In genomic region chr3:47610572-47610971, GRCh38 we compare ENCODE assay signal across 19 cellular contexts. TPM values are rescaled to one million over a fixed set of nuclear protein-coding genes. Genes with fewer than 3 reads are reported as not detected.
DNase-seq lines count a peak whose midpoint lies in the region; ATAC-seq and TF ChIP-seq lines count a peak whose summit lies in the region.
"Had no signal": no experiment of that assay in that cellular context is flagged by ENCODE, and none has a peak within 500 bp of the region (broad histone marks: within the 10 kb centered on the region; RNA-seq: fewer than 3 reads in every experiment).

No MANE protein-coding gene starts in this region.

- no peaks in the 10 kb centered on the region for H3K4me1 Mint-ChIP-seq in activated T-cell treated with anti-CD3 and anti-CD28 coated beads, Interleukin-2, amount 50 U/mL, for 72 hours (ENCODE audit: low read depth)
- H3K4me1 Mint-ChIP-seq in T-helper 17 cell, result peaks cover 4% of the 10 kb centered on the region

- H3K4me3 Mint-ChIP-seq in activated T-cell treated with anti-CD3 and anti-CD28 coated beads, Interleukin-2, amount 50 U/mL, for 72 hours, result no peak overlapping the region
- H3K4me3 Mint-ChIP-seq in T-helper 17 cell, result no peak overlapping the region
- H3K4me3 Mint-ChIP-seq: CD8-positive, alpha-beta T cell had no signal

- 32 to 42% (median 33%) methylated on average over 4 of the region's 4 CpGs for WGBS in psoas muscle, 3 donors

- ATAC-seq in activated T-cell treated with anti-CD3 and anti-CD28 coated beads, Interleukin-2, amount 50 U/mL, for 72 hours (replicated peaks in 1 of 2), result no peak
- ATAC-seq in T-helper 17 cell (no peak), psoas muscle (peak; percentile 54 to 84 (median 76)), HG03439 (IDR thresholded peaks at IDR 0.05; ENCODE audit: unreplicated experiment) (no peak)
- ATAC-seq: CD8-positive, alpha-beta T cell; HCT116 had no signal

- no peaks in the 10 kb centered on the region for H3K9me3 Mint-ChIP-seq in activated T-cell treated with anti-CD3 and anti-CD28 coated beads, Interleukin-2, amount 50 U/mL, for 72 hours
- H3K9me3 Mint-ChIP-seq: CD8-positive, alpha-beta T cell had no signal

- no peaks in the 10 kb centered on the region for H3K27me3 Mint-ChIP-seq in activated T-cell treated with anti-CD3 and anti-CD28 coated beads, Interleukin-2, amount 50 U/mL, for 72 hours (ENCODE audit: low read depth)
- H3K27me3 Mint-ChIP-seq in T-helper 17 cell, result no peaks in the 10 kb centered on the region

- intact Hi-C loops in dorsolateral prefrontal cortex (cut with DNase I), result no loop called here
- intact Hi-C loops in psoas muscle (cut with DNase I), result loop anchor here in 1 of 2 donors (5.0 kb wide), 1 partner anchor 37 kb away; no protein-coding TSS in a partner anchor

- peaks cover 35% of the 10 kb centered on the region for H3K4me1 ChIP-seq in psoas muscle

- H3K27me3 ChIP-seq in dorsolateral prefrontal cortex, result no peaks in the 10 kb centered on the region
- no peaks in the 10 kb centered on the region for H3K27me3 ChIP-seq in psoas muscle (ENCODE audit: insufficient read depth in 3 of 3, low read length in 2 of 3)

- peaks cover 12 to 31% of the 10 kb centered on the region in 2 donors for H3K36me3 Mint-ChIP-seq in activated T-cell treated with anti-CD3 and anti-CD28 coated beads, Interleukin-2, amount 50 U/mL, for 72 hours (ENCODE audit: insufficient read depth in 2 of 2)
- H3K36me3 Mint-ChIP-seq in T-helper 17 cell (ENCODE audit: low read depth), result peaks cover 10% of the 10 kb centered on the region

- TF ChIP-seq CTCF in dorsolateral prefrontal cortex (IDR thresholded peaks at IDR 0.05 in 54 of 56, conservative IDR thresholded peaks at IDR 0.05 in 2 of 56; ENCODE audit: low read depth in 1 of 56, partially characterized antibody in 56 of 56) (no peak), psoas muscle (IDR thresholded peaks at IDR 0.05) (no peak)

- H3K4me3 ChIP-seq in dorsolateral prefrontal cortex, result no peak overlapping the region
- H3K4me3 ChIP-seq in psoas muscle, result no peak overlapping the region

- peaks cover 0 to 45% of the 10 kb centered on the region in 2 donors for H3K36me3 ChIP-seq in psoas muscle (ENCODE audit: insufficient read depth in 1 of 2, low read depth in 1 of 2)

- H3K9me3 ChIP-seq in T-helper 17 cell (ENCODE audit: control insufficient read depth, low read length, poor library complexity, severe bottlenecking), result no peaks in the 10 kb centered on the region
- H3K9me3 ChIP-seq in psoas muscle, result no peaks in the 10 kb centered on the region

- no peak for DNase-seq in activated T-cell treated with anti-CD3 and anti-CD28 coated beads, Interleukin-2, amount 50 U/mL, for 72 hours
- no peak for DNase-seq in activated T-cell treated with anti-CD3 and anti-CD28 coated beads, Interleukin-2, amount 50 U/mL, for 1 hour
- DNase-seq in T-helper 17 cell (no peak), dorsolateral prefrontal cortex (peak in 1 of 10 donors; percentile 23), psoas muscle (no peak), DMS79 treated with DMSO at 0.1 percent for 48 hours (lab: John Stamatoyannopoulos, UW) (no peak)
- no peak for DNase-seq in stimulated activated naive CD4-positive, alpha-beta T cell (lab: John Stamatoyannopoulos, UW)
- DNase-seq: AML-193; C1 segment of cervical spinal cord; CD8-positive, alpha-beta T cell; Karpas-422; MV-4-11; NCI-H1694; NCI-H446; NCI-H526; OCI-M1 had no signal

- H3K27ac Mint-ChIP-seq in activated T-cell treated with anti-CD3 and anti-CD28 coated beads, Interleukin-2, amount 50 U/mL, for 72 hours, result peak overlapping the region; percentile 55
- H3K27ac Mint-ChIP-seq in T-helper 17 cell, result peak overlapping the region; percentile 67
- H3K27ac Mint-ChIP-seq: CD8-positive, alpha-beta T cell had no signal

- peak overlapping the region in 53 of 59 donors; percentile 17 to 96 (median 81) for H3K27ac ChIP-seq in dorsolateral prefrontal cortex
- H3K27ac ChIP-seq in psoas muscle, result peak overlapping the region; percentile 25
- H3K27ac ChIP-seq: 22Rv1 had no signal

RNA-seq across cellular contexts. Expression of gene CSPG5, which starts 31.9 kb away (rescaled TPM):
- total RNA-seq in activated T-cell treated with anti-CD3 and anti-CD28 coated beads, Interleukin-2, amount 50 U/mL, for 72 hours, result under 1 TPM; 0.30 to 0.48 TPM
- under 1 TPM; 0.21 to 0.35 TPM for total RNA-seq in T-helper 17 cell
- total RNA-seq in dorsolateral prefrontal cortex, result 100 to 1,000 TPM in 5 of 120 experiments, 10 to 100 TPM in 115; 31.3 to 143 (median 68.7) TPM
- total RNA-seq in psoas muscle, result 1 to 10 TPM in 1 of 4 donors, under 1 TPM in 3; 0.18 to 1.1 (median 0.35) TPM
- polyA plus RNA-seq in psoas muscle, result under 1 TPM in 2 of 3 donors, not detected in 1; 0.21 to 0.25 TPM

Comparison
In these comparisons a context has a peak if more than half of its experiments do, and no peak if none do; other contexts are left out.
1. ATAC-seq: peak in psoas muscle (4 of 4); none in activated T-cell treated with anti-CD3 and anti-CD28 coated beads, Interleukin-2, amount 50 U/mL, for 72 hours (0 of 2), T-helper 17 cell (single experiment) and HG03439 (single experiment).
2. RNA of gene CSPG5, which starts 31.9 kb away (total RNA-seq): 31.3 to 143 TPM in dorsolateral prefrontal cortex; 0.30 to 0.48 TPM in activated T-cell treated with anti-CD3 and anti-CD28 coated beads, Interleukin-2, amount 50 U/mL, for 72 hours, 0.18 to 1.1 TPM in psoas muscle and 0.21 to 0.35 TPM in T-helper 17 cell; every median in the first group is over 10 times any median in the second.